ENCODE assay signal across 11 cellular contexts in the genomic region with DNA sequence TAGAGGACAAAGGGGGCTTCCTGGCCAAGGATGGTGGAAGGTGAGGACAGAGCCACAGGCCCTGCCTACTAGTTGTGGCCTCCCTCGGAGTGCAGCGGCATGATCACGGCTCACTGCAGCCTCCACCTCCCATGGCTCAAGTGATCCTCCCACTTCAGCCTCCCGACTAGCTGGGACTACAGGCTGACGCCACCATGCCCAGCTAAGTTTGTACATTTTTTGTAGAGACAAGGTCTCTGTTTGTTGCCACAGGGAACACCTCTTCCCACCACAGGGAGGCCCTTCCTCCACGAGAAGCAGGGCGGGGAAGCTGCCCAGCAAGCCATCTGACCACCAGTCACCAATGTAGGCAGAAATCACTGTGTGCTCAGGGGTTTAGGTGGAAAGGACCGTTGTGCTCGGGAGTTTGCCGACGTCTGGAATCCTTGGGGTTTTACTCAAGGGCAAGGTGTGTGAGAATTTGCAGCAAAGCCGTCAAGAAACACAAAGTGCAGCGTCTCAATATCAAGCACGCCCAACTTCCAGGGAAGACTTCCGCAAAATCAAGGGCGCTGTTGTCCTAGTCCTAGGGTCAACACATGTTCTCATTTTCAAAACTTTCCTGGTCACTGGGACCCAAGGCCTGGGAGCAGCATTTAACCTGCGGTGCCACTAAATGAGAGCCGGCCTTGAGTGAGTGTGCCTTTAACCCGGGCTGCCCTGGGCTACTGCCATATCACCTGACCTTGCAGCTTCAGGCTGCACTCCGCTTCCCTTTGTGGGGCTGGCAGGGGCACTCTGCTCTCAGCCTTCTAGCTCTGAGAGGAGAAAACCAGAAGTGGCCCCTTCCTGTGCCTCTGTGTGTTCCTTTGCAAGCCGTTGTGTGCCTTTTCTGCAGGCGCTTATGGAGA.
A peak's percentile ranks its signal among the peaks of the same experiment; 100 is the strongest.
DNase-seq lines count a peak whose midpoint lies in the region; ATAC-seq lines count a peak whose summit lies in the region.
"Had no signal": no experiment of that assay in that cellular context is flagged by ENCODE, and none has a peak within 500 bp of the region (broad histone marks: within the 10 kb centered on the region; RNA-seq: fewer than 3 reads in every experiment).

No MANE protein-coding gene starts in this region.

- intact Hi-C loops in left ventricle myocardium superior (cut with micrococcal nuclease): no loop called here

- H3K4me3 ChIP-seq in skin epidermis: no peak overlapping the region
- H3K4me3 ChIP-seq: coronary artery, K562 had no signal

- ATAC-seq in GM19452 (IDR thresholded peaks at IDR 0.05; ENCODE audit: unreplicated experiment) (peak; percentile 42), left ventricle myocardium superior (peak; percentile 66), GM19035 (IDR thresholded peaks at IDR 0.05; ENCODE audit: unreplicated experiment) (no peak)
- ATAC-seq: K562 had no signal

- DNase-seq in NOMO-1 treated with DMSO at 0.1 percent for 48 hours (lab: John Stamatoyannopoulos, UW; ENCODE audit: unreplicated experiment) (peak; percentile 90), left ventricle myocardium superior (peak; percentile 67), NCI-H526 (lab: John Stamatoyannopoulos, UW) (no peak)
- DNase-seq in activated CD8-positive, alpha-beta memory T cell treated with anti-CD3 and anti-CD28 coated beads, Interleukin-2, amount 50 U/mL, for 4 hours: no peak
- no peak for DNase-seq in NK-92 treated with Interleukin-12 subunit alpha and Interleukin-12 subunit beta, amount 100 ng/mL, for 24 hours (lab: John Stamatoyannopoulos, UW)
- DNase-seq: hippocampal formation had no signal

- peak overlapping the region in 13 of 21 experiments; percentile 1 to 69 (median 39) for H3K27ac ChIP-seq in skin epidermis

Comparison
In these comparisons a context has a peak if more than half of its experiments do, and no peak if none do; other contexts are left out.
1. DNase-seq: peak in NOMO-1 treated with DMSO at 0.1 percent for 48 hours (single experiment) and left ventricle myocardium superior (single experiment); none in activated CD8-positive, alpha-beta memory T cell treated with anti-CD3 and anti-CD28 coated beads, Interleukin-2, amount 50 U/mL, for 4 hours (single experiment), NCI-H526 (0 of 2) and NK-92 treated with Interleukin-12 subunit alpha and Interleukin-12 subunit beta, amount 100 ng/mL, for 24 hours (single experiment).